16 cellular contexts compared by ENCODE assay signal in the genomic region with DNA sequence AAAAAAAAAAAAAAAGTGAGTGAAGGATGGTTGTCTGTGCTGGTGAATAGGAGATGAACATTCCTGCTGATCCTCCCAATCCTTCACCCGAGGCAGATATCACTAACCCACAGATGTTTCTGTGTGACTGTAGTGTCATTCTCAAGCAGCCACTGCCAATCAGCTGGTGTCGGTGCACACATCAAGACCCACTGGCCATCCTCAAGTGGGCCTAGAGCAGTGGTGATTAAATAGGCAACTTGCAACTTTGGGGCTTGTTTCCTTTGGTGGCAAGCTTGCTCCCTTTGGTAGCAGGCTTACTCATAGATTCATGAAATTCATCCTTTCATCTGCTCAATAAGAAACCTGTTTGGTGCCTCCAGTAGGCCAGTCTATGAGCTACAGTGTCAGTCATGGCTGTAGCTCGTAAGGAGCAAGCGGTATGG. TPM values are rescaled to one million over a fixed set of nuclear protein-coding genes. Genes with fewer than 3 reads are reported as not detected.
DNase-seq lines count a peak whose midpoint lies in the region; ATAC-seq and TF ChIP-seq lines count a peak whose summit lies in the region.
"Had no signal": no experiment of that assay in that cellular context is flagged by ENCODE, and none has a peak within 500 bp of the region (broad histone marks: within the 10 kb centered on the region; RNA-seq: fewer than 3 reads in every experiment).

No MANE protein-coding gene starts in this region.

- CTCF ChIA-PET in activated naive CD4-positive, alpha-beta T cell treated with anti-CD3 and anti-CD28 coated beads, Interleukin-2, amount 10 ng/mL, durations not matched to agents 7 days and 5 days (lab: Charles Lee): interaction anchor here (0.7 to 4.6 kb wide), 13 partner anchors 11 to 199 kb away, joined by 3 to 33 read pairs (median 3); a partner anchor contains a TSS
- CTCF ChIA-PET in activated CD4-positive, alpha-beta memory T cell treated with anti-CD3 and anti-CD28 coated beads for 36 hours (lab: Charles Lee): interaction anchor here (1.0 to 3.1 kb wide), 11 partner anchors 10 to 342 kb away, joined by 3 to 23 read pairs (median 4); a partner anchor contains a TSS

- peak overlapping the region; percentile 37 for H3K27ac Mint-ChIP-seq in activated naive CD4-positive, alpha-beta T cell treated with anti-CD3 and anti-CD28 coated beads, Interleukin-2, amount 10 ng/mL, durations not matched to agents 7 days and 5 days
- H3K27ac Mint-ChIP-seq in activated CD4-positive, alpha-beta memory T cell treated with anti-CD3 and anti-CD28 coated beads for 36 hours: peak overlapping the region; percentile 74
- H3K27ac Mint-ChIP-seq in stimulated activated naive CD8-positive, alpha-beta T cell treated with anti-CD3 and anti-CD28 coated beads, Interleukin-15, Interleukin-2, amounts not matched to agents 100 ng/mL and 50 ng/mL, for 24 hours: peak overlapping the region; percentile 79
- H3K27ac Mint-ChIP-seq: memory B cell had no signal

- no peaks in the 10 kb centered on the region for H3K27me3 Mint-ChIP-seq in activated naive CD4-positive, alpha-beta T cell treated with anti-CD3 and anti-CD28 coated beads, Interleukin-2, amount 10 ng/mL, durations not matched to agents 7 days and 5 days
- no peaks in the 10 kb centered on the region for H3K27me3 Mint-ChIP-seq in activated CD4-positive, alpha-beta memory T cell treated with anti-CD3 and anti-CD28 coated beads for 36 hours
- no peaks in the 10 kb centered on the region for H3K27me3 Mint-ChIP-seq in stimulated activated naive CD8-positive, alpha-beta T cell treated with anti-CD3 and anti-CD28 coated beads, Interleukin-15, Interleukin-2, amounts not matched to agents 100 ng/mL and 50 ng/mL, for 24 hours
- H3K27me3 Mint-ChIP-seq: memory B cell; naive thymus-derived CD8-positive, alpha-beta T cell had no signal

- H3K9me3 ChIP-seq in esophagus squamous epithelium (no peaks in the 10 kb centered on the region), upper lobe of right lung (no peaks in the 10 kb centered on the region)
- H3K9me3 ChIP-seq: SK-N-SH, tibial artery had no signal

- POLR2A ChIA-PET in activated CD4-positive, alpha-beta memory T cell treated with anti-CD3 and anti-CD28 coated beads for 36 hours (lab: Charles Lee): interaction anchor here (0.5 to 3.1 kb wide), 6 partner anchors 12 to 125 kb away, joined by 3 to 17 read pairs (median 4); no protein-coding TSS in a partner anchor

- TF ChIP-seq CTCF in epithelial cell of esophagus (IDR thresholded peaks at IDR 0.05; ENCODE audit: insufficient read depth, low read depth, low read length, missing control alignments) (no peak), esophagus squamous epithelium (IDR thresholded peaks at IDR 0.05) (no peak), upper lobe of right lung (IDR thresholded peaks at IDR 0.05) (no peak)

- H3K36me3 ChIP-seq in esophagus squamous epithelium (peaks cover 0 to 66% (median 0%) of the 10 kb centered on the region in 3 donors), upper lobe of right lung (peaks cover 7% of the 10 kb centered on the region)

- WGBS in esophagus squamous epithelium, 2 donors: 77 to 89% methylated on average over 4 of the region's 4 CpGs

- no peak for DNase-seq in activated naive CD4-positive, alpha-beta T cell treated with anti-CD3 and anti-CD28 coated beads, Interleukin-2, amount 10 ng/mL, durations not matched to agents 7 days and 5 days
- DNase-seq in activated naive CD4-positive, alpha-beta T cell treated with Interleukin-2 at 50 U/mL for 16 hours: no peak
- peak; percentile 69 for DNase-seq in activated CD4-positive, alpha-beta memory T cell treated with anti-CD3 and anti-CD28 coated beads for 36 hours
- DNase-seq in epithelial cell of esophagus (ENCODE audit: low read depth) (peak; percentile 26), esophagus squamous epithelium (lab: John Stamatoyannopoulos, UW) (no peak), upper lobe of right lung (no peak)
- DNase-seq: kidney glomerular epithelial cell; naive thymus-derived CD8-positive, alpha-beta T cell; NCI-H1436 treated with DMSO at 0.1 percent for 48 hours; SK-N-SH; T1000; tibial artery had no signal

- no peak overlapping the region for H3K4me3 Mint-ChIP-seq in activated naive CD4-positive, alpha-beta T cell treated with anti-CD3 and anti-CD28 coated beads, Interleukin-2, amount 10 ng/mL, durations not matched to agents 7 days and 5 days
- H3K4me3 Mint-ChIP-seq in activated CD4-positive, alpha-beta memory T cell treated with anti-CD3 and anti-CD28 coated beads for 36 hours: no peak overlapping the region
- H3K4me3 Mint-ChIP-seq in stimulated activated naive CD8-positive, alpha-beta T cell treated with anti-CD3 and anti-CD28 coated beads, Interleukin-15, Interleukin-2, amounts not matched to agents 100 ng/mL and 50 ng/mL, for 24 hours: peak overlapping the region; percentile 7
- H3K4me3 Mint-ChIP-seq: memory B cell; naive thymus-derived CD8-positive, alpha-beta T cell had no signal

- H3K4me1 Mint-ChIP-seq in activated naive CD4-positive, alpha-beta T cell treated with anti-CD3 and anti-CD28 coated beads, Interleukin-2, amount 10 ng/mL, durations not matched to agents 7 days and 5 days: peaks cover 62% of the 10 kb centered on the region
- H3K4me1 Mint-ChIP-seq in activated CD4-positive, alpha-beta memory T cell treated with anti-CD3 and anti-CD28 coated beads for 36 hours (ENCODE audit: low read depth): peaks cover 52% of the 10 kb centered on the region
- H3K4me1 Mint-ChIP-seq in stimulated activated naive CD8-positive, alpha-beta T cell treated with anti-CD3 and anti-CD28 coated beads, Interleukin-15, Interleukin-2, amounts not matched to agents 100 ng/mL and 50 ng/mL, for 24 hours (ENCODE audit: low read depth): peaks cover 59% of the 10 kb centered on the region

- H3K27ac ChIP-seq in esophagus squamous epithelium (no peak overlapping the region), upper lobe of right lung (no peak overlapping the region)
- H3K27ac ChIP-seq: tibial artery had no signal

- peaks cover 19% of the 10 kb centered on the region for H3K36me3 Mint-ChIP-seq in activated naive CD4-positive, alpha-beta T cell treated with anti-CD3 and anti-CD28 coated beads, Interleukin-2, amount 10 ng/mL, durations not matched to agents 7 days and 5 days
- peaks cover 12% of the 10 kb centered on the region for H3K36me3 Mint-ChIP-seq in activated CD4-positive, alpha-beta memory T cell treated with anti-CD3 and anti-CD28 coated beads for 36 hours
- H3K36me3 Mint-ChIP-seq in stimulated activated naive CD8-positive, alpha-beta T cell treated with anti-CD3 and anti-CD28 coated beads, Interleukin-15, Interleukin-2, amounts not matched to agents 100 ng/mL and 50 ng/mL, for 24 hours (ENCODE audit: low read depth): peaks cover 64% of the 10 kb centered on the region

- ATAC-seq in HG03460 (IDR thresholded peaks at IDR 0.05; ENCODE audit: unreplicated experiment): no peak
- no peak for ATAC-seq in upper lobe of right lung
- ATAC-seq: naive thymus-derived CD8-positive, alpha-beta T cell; Panc1 had no signal

- no peak for TF ChIP-seq POLR2A in esophagus squamous epithelium (IDR thresholded peaks at IDR 0.05)

- no peaks in the 10 kb centered on the region for H3K27me3 ChIP-seq in esophagus squamous epithelium
- no peaks in the 10 kb centered on the region for H3K27me3 ChIP-seq in upper lobe of right lung
- H3K27me3 ChIP-seq: tibial artery had no signal

- H3K9me3 Mint-ChIP-seq in activated naive CD4-positive, alpha-beta T cell treated with anti-CD3 and anti-CD28 coated beads, Interleukin-2, amount 10 ng/mL, durations not matched to agents 7 days and 5 days: no peaks in the 10 kb centered on the region
- H3K9me3 Mint-ChIP-seq in activated CD4-positive, alpha-beta memory T cell treated with anti-CD3 and anti-CD28 coated beads for 36 hours: no peaks in the 10 kb centered on the region
- no peaks in the 10 kb centered on the region for H3K9me3 Mint-ChIP-seq in stimulated activated naive CD8-positive, alpha-beta T cell treated with anti-CD3 and anti-CD28 coated beads, Interleukin-15, Interleukin-2, amounts not matched to agents 100 ng/mL and 50 ng/mL, for 24 hours
- H3K9me3 Mint-ChIP-seq: memory B cell; naive thymus-derived CD8-positive, alpha-beta T cell had no signal

- H3K4me3 ChIP-seq in epithelial cell of esophagus (ENCODE audit: low read length) (no peak overlapping the region), esophagus squamous epithelium (no peak overlapping the region), upper lobe of right lung (no peak overlapping the region)
- H3K4me3 ChIP-seq: tibial artery had no signal

- intact Hi-C loops in activated CD4-positive, alpha-beta memory T cell treated with anti-CD3 and anti-CD28 coated beads for 36 hours (cut with micrococcal nuclease): loop anchor here (1.0 to 5.0 kb wide), 3 partner anchors 36 to 107 kb away; no protein-coding TSS in a partner anchor
- intact Hi-C loops in esophagus squamous epithelium (cut with DNase I): loop anchor here (10.0 kb wide), 1 partner anchor 65 kb away; no protein-coding TSS in a partner anchor
- intact Hi-C loops in upper lobe of right lung (cut with DNase I): no loop called here

- H3K4me1 ChIP-seq in esophagus squamous epithelium: peaks cover 0 to 21% (median 3%) of the 10 kb centered on the region in 3 donors
- peaks cover 27% of the 10 kb centered on the region for H3K4me1 ChIP-seq in upper lobe of right lung

RNA-seq across cellular contexts. Expression of a gene that starts 51.1 kb away (rescaled TPM):
- total RNA-seq in activated CD4-positive, alpha-beta memory T cell treated with anti-CD3 and anti-CD28 coated beads for 36 hours: 10 to 100 TPM; 44.3 to 45.4 TPM
- total RNA-seq in esophagus squamous epithelium (10 to 100 TPM; 20.2 to 76.1 (median 23.9) TPM), upper lobe of right lung (185 TPM)

Comparison
In these comparisons a context has a peak if more than half of its experiments do, and no peak if none do; other contexts are left out.
1. DNase-seq: peak in activated CD4-positive, alpha-beta memory T cell treated with anti-CD3 and anti-CD28 coated beads for 36 hours (single experiment) and epithelial cell of esophagus (single experiment); none in activated naive CD4-positive, alpha-beta T cell treated with anti-CD3 and anti-CD28 coated beads, Interleukin-2, amount 10 ng/mL, durations not matched to agents 7 days and 5 days (single experiment), activated naive CD4-positive, alpha-beta T cell treated with Interleukin-2 at 50 U/mL for 16 hours (single experiment), esophagus squamous epithelium (single experiment) and upper lobe of right lung (single experiment).
2. Peak in every context shown above with its lines, with median percentiles within 50 percentile points of each other: H3K27ac Mint-ChIP-seq.